Comparison of ENCODE assay signal across 18 cellular contexts in genomic region chr15:90545095-90545494, GRCh38. TPM values are rescaled to one million over a fixed set of nuclear protein-coding genes. Genes with fewer than 3 reads are reported as not detected.
A peak's percentile ranks its signal among the peaks of the same experiment; 100 is the strongest.
DNase-seq lines count a peak whose midpoint lies in the region; ATAC-seq and TF ChIP-seq lines count a peak whose summit lies in the region.
"Had no signal": no experiment of that assay in that cellular context is flagged by ENCODE, and none has a peak within 500 bp of the region (broad histone marks: within the 10 kb centered on the region; RNA-seq: fewer than 3 reads in every experiment).

No MANE protein-coding gene starts in this region.

- no peaks in the 10 kb centered on the region for H3K27me3 Mint-ChIP-seq in activated CD4-positive, alpha-beta T cell treated with anti-CD3 and anti-CD28 coated beads for 36 hours

- intact Hi-C loops in activated CD4-positive, alpha-beta T cell treated with anti-CD3 and anti-CD28 coated beads for 36 hours (cut with DNase I, micrococcal nuclease): loop anchor here (2.0 kb wide), 2 partner anchors 16 to 30 kb away; no protein-coding TSS in a partner anchor
- intact Hi-C loops in Panc1 (cut with micrococcal nuclease; ENCODE audit: unreplicated experiment): no loop called here

- no peaks in the 10 kb centered on the region for H3K4me1 ChIP-seq in Panc1 (ENCODE audit: control insufficient read depth, insufficient read depth, low read length)
- H3K4me1 ChIP-seq: Caco-2 had no signal

- no peak overlapping the region for H3K27ac ChIP-seq in Panc1 (ENCODE audit: low read length)
- H3K27ac ChIP-seq: ovary, skin epidermis, stomach, vagina had no signal

- H3K36me3 ChIP-seq in Panc1 (ENCODE audit: control insufficient read depth, insufficient read depth, low read length): no peaks in the 10 kb centered on the region
- H3K36me3 ChIP-seq: ovary, vagina had no signal

- H3K4me3 ChIP-seq in Panc1 (ENCODE audit: low read depth in 2 of 2, low read length in 2 of 2): no peak overlapping the region
- H3K4me3 ChIP-seq: MG63, ovary, skin epidermis, stomach, vagina had no signal

- H3K9me3 ChIP-seq in Panc1 (ENCODE audit: control insufficient read depth, insufficient read depth, low read depth, low read length): no peaks in the 10 kb centered on the region
- H3K9me3 ChIP-seq: Caco-2, MG63, ovary, stomach, vagina had no signal

- peak overlapping the region; percentile 48 for H3K27ac Mint-ChIP-seq in activated CD4-positive, alpha-beta T cell treated with anti-CD3 and anti-CD28 coated beads for 36 hours
- H3K27ac Mint-ChIP-seq: mesothelial cell of epicardium had no signal

- in situ Hi-C loops in Panc1 (cut with HindIII; ENCODE audit: low pct_unique_long_range_greater_than_20kb, low sequenced_read_pairs): no loop called here

- no peaks in the 10 kb centered on the region for H3K27me3 ChIP-seq in Panc1 (ENCODE audit: control insufficient read depth, insufficient read depth, low read length)
- H3K27me3 ChIP-seq: MG63, ovary, stomach, vagina had no signal

- peaks cover 33% of the 10 kb centered on the region for H3K36me3 Mint-ChIP-seq in activated CD4-positive, alpha-beta T cell treated with anti-CD3 and anti-CD28 coated beads for 36 hours (ENCODE audit: low read depth)

- no peak overlapping the region for H3K4me3 Mint-ChIP-seq in activated CD4-positive, alpha-beta T cell treated with anti-CD3 and anti-CD28 coated beads for 36 hours
- H3K4me3 Mint-ChIP-seq: mesothelial cell of epicardium had no signal

- H3K4me1 Mint-ChIP-seq in activated CD4-positive, alpha-beta T cell treated with anti-CD3 and anti-CD28 coated beads for 36 hours: peaks cover 61% of the 10 kb centered on the region
- H3K4me1 Mint-ChIP-seq: mesothelial cell of epicardium had no signal

- BruUV-seq in Panc1 (replicated peaks; lab: Mats Ljungman, UMichigan): no TSS peak

- ATAC-seq in activated CD4-positive, alpha-beta T cell treated with anti-CD3 and anti-CD28 coated beads for 36 hours: peak; percentile 74
- 0 out of 2 replicates have a peak, but pooled peaks have one; percentile 53 for ATAC-seq in Panc1
- ATAC-seq in GM21526 (IDR thresholded peaks at IDR 0.05; ENCODE audit: low FRiP score, unreplicated experiment): no peak
- ATAC-seq: Right ventricle myocardium inferior had no signal

- DNase-seq in activated CD4-positive, alpha-beta T cell treated with anti-CD3 and anti-CD28 coated beads for 36 hours: peak; percentile 49
- no peak for DNase-seq in activated CD4-positive, alpha-beta T cell treated with anti-CD3 and anti-CD28 coated beads for 1 hour
- DNase-seq in Panc1 (ENCODE audit: low read depth, low spot score) (no peak), dermis blood vessel endothelial cell (peak; percentile 71), foreskin melanocyte (no peak), HuH-7 (ENCODE audit: low spot score) (no peak)
- DNase-seq: ACHN, Caco-2, MG63, NCI-H82, ovary, stomach had no signal

- CTCF ChIA-PET in activated CD4-positive, alpha-beta T cell treated with anti-CD3 and anti-CD28 coated beads for 36 hours (lab: Charles Lee): interaction anchor here (1.2 to 1.4 kb wide), 2 partner anchors 32 to 74 kb away, joined by 4 read pairs; no protein-coding TSS in a partner anchor
- CTCF ChIA-PET in Panc1 (lab: Charles Lee): no interaction called here

- POLR2A ChIA-PET in activated CD4-positive, alpha-beta T cell treated with anti-CD3 and anti-CD28 coated beads for 36 hours (lab: Charles Lee): no interaction called here
- POLR2A ChIA-PET in Panc1 (lab: Charles Lee): interaction anchor here (0.6 to 0.7 kb wide), 2 partner anchors 40 to 484 kb away, joined by 6 to 7 read pairs; no protein-coding TSS in a partner anchor

- TF ChIP-seq CTCF in GM12873 (IDR thresholded peaks at IDR 0.05; ENCODE audit: insufficient read depth, low read depth, low read length, missing control alignments): peak; percentile 13
- TF ChIP-seq CTCF in Panc1 (IDR thresholded peaks at IDR 0.05): peak; percentile 35

- no peaks in the 10 kb centered on the region for H3K9me3 Mint-ChIP-seq in activated CD4-positive, alpha-beta T cell treated with anti-CD3 and anti-CD28 coated beads for 36 hours (ENCODE audit: low read depth)
- H3K9me3 Mint-ChIP-seq: mesothelial cell of epicardium had no signal

RNA-seq across cellular contexts. Expression of gene CRTC3, which starts 15.4 kb away (rescaled TPM):
- 10 to 100 TPM; 32.4 to 36.2 TPM for total RNA-seq in activated CD4-positive, alpha-beta T cell treated with anti-CD3 and anti-CD28 coated beads for 36 hours
- total RNA-seq in Panc1 (2021; ENCODE audit: unreplicated experiment) (45.0 TPM), dermis blood vessel endothelial cell (11.1 and 13.4 TPM in 2 replicates)
- polyA plus RNA-seq in Panc1 (2012; ENCODE audit: insufficient read length): 22.9 TPM

Comparison
In these comparisons a context has a peak if more than half of its experiments do, and no peak if none do; other contexts are left out.
1. DNase-seq: peak in activated CD4-positive, alpha-beta T cell treated with anti-CD3 and anti-CD28 coated beads for 36 hours (single experiment) and dermis blood vessel endothelial cell (single experiment); none in activated CD4-positive, alpha-beta T cell treated with anti-CD3 and anti-CD28 coated beads for 1 hour (single experiment), Panc1 (single experiment), foreskin melanocyte (single experiment) and HuH-7 (single experiment).